Comparison of ENCODE assay signal across 2 cellular contexts in genomic region chr6:17001188-17001587, GRCh38.
TF ChIP-seq lines count a peak whose summit lies in the region.

No MANE protein-coding gene starts in this region.

TF ChIP-seq in liver, 16 proteins besides CTCF, POLR2A, EP300 and RAD21:
- no peak for TF ChIP-seq REST (IDR thresholded peaks at IDR 0.05)
- TF ChIP-seq FOXA2 (IDR thresholded peaks at IDR 0.05) = no peak
- TF ChIP-seq YY1 (IDR thresholded peaks at IDR 0.05) = no peak
- no peak for TF ChIP-seq HNF4G (IDR thresholded peaks at IDR 0.05)
- no peak for TF ChIP-seq GABPA (IDR thresholded peaks at IDR 0.05 in 1 of 2, conservative IDR thresholded peaks at IDR 0.05 in 1 of 2)
- TF ChIP-seq HNF4A (conservative IDR thresholded peaks at IDR 0.05) = no peak
- TF ChIP-seq ATF3 (IDR thresholded peaks at IDR 0.05) = no peak

TF ChIP-seq in HepG2, 621 proteins besides CTCF, POLR2A, EP300 and RAD21 (continued from another document):
- TF ChIP-seq ARID5B (CRISPR knock-in tag; IDR thresholded peaks at IDR 0.05) (no peak), ZBTB7A (CRISPR knock-in tag; IDR thresholded peaks at IDR 0.05) (no peak), ZNF20 (CRISPR knock-in tag; IDR thresholded peaks at IDR 0.05) (no peak), ZBTB10 (CRISPR knock-in tag; IDR thresholded peaks at IDR 0.05; ENCODE audit: borderline replicate concordance) (no peak), ZBTB2 (CRISPR knock-in tag; IDR thresholded peaks at IDR 0.05; ENCODE audit: low read depth) (no peak), ZNF275 (CRISPR knock-in tag; IDR thresholded peaks at IDR 0.05; ENCODE audit: borderline replicate concordance) (no peak), NR0B2 (CRISPR knock-in tag; IDR thresholded peaks at IDR 0.05) (no peak), TEAD3 (CRISPR knock-in tag; optimal IDR thresholded peaks at IDR 0.05; ENCODE audit: borderline replicate concordance) (no peak), PCBP1 (IDR thresholded peaks at IDR 0.05; ENCODE audit: borderline replicate concordance, low read depth, low read length) (no peak), TAF15 (IDR thresholded peaks at IDR 0.05; ENCODE audit: low read depth, low read length, poor library complexity, severe bottlenecking) (no peak), RBAK (CRISPR knock-in tag; IDR thresholded peaks at IDR 0.05) (no peak), NFIB (CRISPR knock-in tag; IDR thresholded peaks at IDR 0.05; ENCODE audit: borderline replicate concordance) (no peak)
